Comparison of ENCODE assay signal across 8 cellular contexts in genomic region chr2:85707304-85707703, GRCh38. TPM values are rescaled to one million over a fixed set of nuclear protein-coding genes. Genes with fewer than 3 reads are reported as not detected.
DNase-seq lines count a peak whose midpoint lies in the region; ATAC-seq and TF ChIP-seq lines count a peak whose summit lies in the region.

No MANE protein-coding gene starts in this region.

- H3K9ac ChIP-seq in fibroblast of lung (ENCODE audit: insufficient read depth, low read length): no peak overlapping the region

- ATAC-seq in GM18498 (IDR thresholded peaks at IDR 0.05; ENCODE audit: unreplicated experiment): peak; percentile 62

- H3K27me3 ChIP-seq in fibroblast of lung (ENCODE audit: control insufficient read depth, insufficient read depth, low read length): no peaks in the 10 kb centered on the region
- no peaks in the 10 kb centered on the region for H3K27me3 ChIP-seq in neutrophil

- H3K4me1 ChIP-seq in fibroblast of lung (ENCODE audit: control insufficient read depth, extremely low read depth, insufficient read depth, low read length) (peaks cover 17% of the 10 kb centered on the region), neutrophil (ENCODE audit: control insufficient read depth in 1 of 2, insufficient read depth in 1 of 2, low read depth in 1 of 2, low read length in 1 of 2) (peaks cover 92 to 100% of the 10 kb centered on the region in 2 experiments)

- H3K79me2 ChIP-seq in fibroblast of lung (ENCODE audit: control insufficient read depth, insufficient read depth, low read length): no peaks in the 10 kb centered on the region

- H3K9me3 ChIP-seq in fibroblast of lung (ENCODE audit: control insufficient read depth, insufficient read depth, low read depth, low read length) (no peaks in the 10 kb centered on the region), neutrophil (no peaks in the 10 kb centered on the region)

- TF ChIP-seq CTCF in AG09309 (IDR thresholded peaks at IDR 0.05; ENCODE audit: control insufficient read depth, insufficient read depth, low read depth, low read length, missing control alignments) (peak; percentile 83), fibroblast of lung (conservative IDR thresholded peaks at IDR 0.05 in 1 of 2, IDR thresholded peaks at IDR 0.05 in 1 of 2; ENCODE audit: low read depth in 1 of 2, low read length in 2 of 2) (peak; percentile 91 to 92), neutrophil (IDR thresholded peaks at IDR 0.05) (peak; percentile 81)

- H2AFZ ChIP-seq in fibroblast of lung (ENCODE audit: low read length): no peak overlapping the region

- DNase-seq in AG09309 (ENCODE audit: low read depth): peak; percentile 70
- DNase-seq in HT1080 (ENCODE audit: low read depth): peak; percentile 75
- peak; percentile 91 for DNase-seq in NOMO-1 treated with DMSO at 0.1 percent for 48 hours (lab: John Stamatoyannopoulos, UW; ENCODE audit: unreplicated experiment)
- DNase-seq in activated CD8-positive, alpha-beta memory T cell treated with anti-CD3 and anti-CD28 coated beads, Interleukin-2, amount 50 U/mL, for 4 hours: peak; percentile 47
- peak; percentile 82 to 95 for DNase-seq in fibroblast of lung (ENCODE audit: low read depth in 2 of 2)
- peak; percentile 82 for DNase-seq in ureter (ENCODE audit: low spot score)

- no peaks in the 10 kb centered on the region for H4K20me1 ChIP-seq in fibroblast of lung (ENCODE audit: control insufficient read depth, extremely low read depth, insufficient read depth, low read length)

- no peak overlapping the region for H3K27ac ChIP-seq in fibroblast of lung (ENCODE audit: insufficient read depth, low read length)
- peak overlapping the region; percentile 92 for H3K27ac ChIP-seq in neutrophil

- H3K4me3 ChIP-seq in AG09309 (ENCODE audit: control insufficient read depth, low read depth, low read length) (no peak overlapping the region), fibroblast of lung (replicated peaks in 1 of 4; ENCODE audit: control extremely low read depth in 1 of 4, insufficient read depth in 1 of 4, low read depth in 3 of 4, low read length in 4 of 4) (no peak overlapping the region), neutrophil (ENCODE audit: low read depth in 1 of 2, low read length in 1 of 2) (peak overlapping the region; percentile 40 to 44)

- no peak overlapping the region for H3K4me2 ChIP-seq in fibroblast of lung (ENCODE audit: extremely low read depth, insufficient read depth, low read length)

- no peaks in the 10 kb centered on the region for H3K36me3 ChIP-seq in fibroblast of lung (ENCODE audit: control insufficient read depth, insufficient read depth, low read length)
- no peaks in the 10 kb centered on the region for H3K36me3 ChIP-seq in neutrophil

RNA-seq across cellular contexts. Expression of gene GNLY, which starts 13.1 kb away (rescaled TPM):
- total RNA-seq in HT1080 (2014; rRNA removed; shearing (Covaris generic)): not detected in 2 replicates
- polyA plus RNA-seq in HT1080 (2015; cell fraction: cytosol; rRNA removed): not detected in 2 replicates
- not detected in 2 replicates for polyA plus RNA-seq in HT1080 (2015; cell fraction: nucleus; rRNA removed)
- under 0.01 TPM in 1 of 2 replicates, not detected in the other for total RNA-seq in fibroblast of lung
- not detected in 2 replicates for polyA plus RNA-seq in fibroblast of lung
- not detected in 2 replicates for polyA plus RNA-seq in fibroblast of lung (2012)
- not detected in 2 replicates for polyA minus RNA-seq in fibroblast of lung (ENCODE audit: low replicate concordance)
- 1.9 TPM for total RNA-seq in ureter

RNA-seq across cellular contexts. Expression of gene SFTPB, which starts 39.3 kb away (rescaled TPM):
- not detected in 2 replicates for total RNA-seq in HT1080 (2014; rRNA removed; shearing (Covaris generic))
- not detected in 2 replicates for polyA plus RNA-seq in HT1080 (2015; cell fraction: cytosol; rRNA removed)
- polyA plus RNA-seq in HT1080 (2015; cell fraction: nucleus; rRNA removed): not detected in 2 replicates
- not detected in 2 replicates for total RNA-seq in fibroblast of lung
- not detected in 2 replicates for polyA plus RNA-seq in fibroblast of lung
- polyA plus RNA-seq in fibroblast of lung (2012): not detected in 2 replicates
- not detected in 2 replicates for polyA minus RNA-seq in fibroblast of lung (ENCODE audit: low replicate concordance)
- 1.7 TPM for total RNA-seq in ureter

RNA-seq across cellular contexts. Expression of gene ATOH8, which starts 46.5 kb away (rescaled TPM):
- total RNA-seq in HT1080 (2014; rRNA removed; shearing (Covaris generic)): 2.1 and 3.8 TPM in 2 replicates
- 4.1 and 4.5 TPM in 2 replicates for polyA plus RNA-seq in HT1080 (2015; cell fraction: cytosol; rRNA removed)
- 2.9 and 3.6 TPM in 2 replicates for polyA plus RNA-seq in HT1080 (2015; cell fraction: nucleus; rRNA removed)
- total RNA-seq in fibroblast of lung: 19.0 and 19.2 TPM in 2 replicates
- 5.6 and 7.1 TPM in 2 replicates for polyA plus RNA-seq in fibroblast of lung
- polyA plus RNA-seq in fibroblast of lung (2012): 11.7 and 17.4 TPM in 2 replicates
- polyA minus RNA-seq in fibroblast of lung (ENCODE audit: low replicate concordance): 12.8 and 15.6 TPM in 2 replicates
- total RNA-seq in ureter: 21.8 TPM

Comparison
In these comparisons a context has a peak if more than half of its experiments do, and no peak if none do; other contexts are left out.
1. H3K4me3 ChIP-seq: peak in neutrophil (2 of 2); none in AG09309 (single experiment) and fibroblast of lung (0 of 4).
2. Peak in every context shown above with its lines, with median percentiles within 50 percentile points of each other: DNase-seq and CTCF ChIP-seq.